ENCODE assay signal across 7 cellular contexts in the genomic region with DNA sequence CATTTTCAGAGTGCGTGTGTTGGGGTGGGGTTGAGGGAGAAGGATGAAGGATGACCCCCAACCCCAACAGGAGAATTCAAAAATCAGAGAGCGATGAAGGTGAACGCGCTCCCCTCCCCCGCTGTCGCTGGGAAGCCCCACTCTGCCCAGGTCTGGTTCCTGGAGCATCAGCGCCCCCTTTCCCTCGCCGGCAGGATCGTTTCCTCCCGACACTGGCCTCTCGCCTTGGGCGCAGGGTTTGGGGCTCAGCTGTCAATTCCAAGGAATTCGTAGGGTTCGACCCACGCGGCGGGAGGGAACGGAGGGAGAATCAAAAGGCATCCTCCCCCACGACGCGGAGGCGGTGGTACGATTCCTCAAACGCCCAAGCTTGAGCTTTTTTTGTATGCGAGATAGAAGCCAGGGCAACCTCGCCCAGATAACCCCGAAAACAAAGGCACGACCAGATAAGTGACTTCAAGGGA. TPM values are rescaled to one million over a fixed set of nuclear protein-coding genes. Genes with fewer than 3 reads are reported as not detected.
A peak's percentile ranks its signal among the peaks of the same experiment; 100 is the strongest.
DNase-seq lines count a peak whose midpoint lies in the region; ATAC-seq and TF ChIP-seq lines count a peak whose summit lies in the region.

No MANE protein-coding gene starts in this region.

- TF ChIP-seq CTCF in GM06990 (IDR thresholded peaks at IDR 0.05; ENCODE audit: insufficient read depth, low read length, poor library complexity, severe bottlenecking) (peak; percentile 75), lower lobe of right lung (IDR thresholded peaks at IDR 0.05) (peak; percentile 60)

- H3K4me3 ChIP-seq in GM06990 (replicated peaks; ENCODE audit: low read depth, low read length) (peak overlapping the region; percentile 49), lower lobe of right lung (peak overlapping the region; percentile 59)

- H3K9me3 Mint-ChIP-seq in stimulated activated naive CD8-positive, alpha-beta T cell treated with anti-CD3 and anti-CD28 coated beads, Interleukin-15, Interleukin-2, amounts not matched to agents 100 ng/mL and 50 ng/mL, for 24 hours = no peaks in the 10 kb centered on the region

- H3K27ac ChIP-seq in lower lobe of right lung = peak overlapping the region; percentile 62

- peaks cover 67% of the 10 kb centered on the region for H3K4me1 ChIP-seq in lower lobe of right lung

- DNase-seq in GM06990 (ENCODE audit: extremely low read depth, insufficient read length) = no peak
- peak; percentile 45 to 68 for DNase-seq in dermis microvascular lymphatic vessel endothelial cell (ENCODE audit: low read depth in 2 of 2)
- peak; percentile 62 for DNase-seq in lower lobe of right lung
- no peak for DNase-seq in DMS114 treated with DMSO at 0.1 percent for 48 hours (lab: John Stamatoyannopoulos, UW; ENCODE audit: unreplicated experiment)

- H3K27me3 ChIP-seq in GM06990 (replicated peaks; ENCODE audit: control insufficient read depth, insufficient read depth, low read length) = peaks cover 9% of the 10 kb centered on the region
- H3K27me3 ChIP-seq in lower lobe of right lung (ENCODE audit: low read depth) = peaks cover 98% of the 10 kb centered on the region

- ATAC-seq in HG02852 (IDR thresholded peaks at IDR 0.05; ENCODE audit: unreplicated experiment) (peak; percentile 61), SK-N-SH treated with all-trans-retinoic acid at 6 μM for 48 hours (peak; percentile 77), lower lobe of right lung (peak; percentile 53 to 59)

- peaks cover 58% of the 10 kb centered on the region for H3K4me1 Mint-ChIP-seq in stimulated activated naive CD8-positive, alpha-beta T cell treated with anti-CD3 and anti-CD28 coated beads, Interleukin-15, Interleukin-2, amounts not matched to agents 100 ng/mL and 50 ng/mL, for 24 hours (ENCODE audit: low read depth)

- peaks cover 85% of the 10 kb centered on the region for H3K27me3 Mint-ChIP-seq in stimulated activated naive CD8-positive, alpha-beta T cell treated with anti-CD3 and anti-CD28 coated beads, Interleukin-15, Interleukin-2, amounts not matched to agents 100 ng/mL and 50 ng/mL, for 24 hours

- intact Hi-C loops in lower lobe of right lung (cut with DNase I) = loop anchor here (10.0 kb wide), 2 partner anchors 313 to 1033 kb away; no protein-coding TSS in a partner anchor

- no peak overlapping the region for H3K27ac Mint-ChIP-seq in stimulated activated naive CD8-positive, alpha-beta T cell treated with anti-CD3 and anti-CD28 coated beads, Interleukin-15, Interleukin-2, amounts not matched to agents 100 ng/mL and 50 ng/mL, for 24 hours

- H3K9me3 ChIP-seq in lower lobe of right lung = no peaks in the 10 kb centered on the region

- peak overlapping the region; percentile 69 for H3K4me3 Mint-ChIP-seq in stimulated activated naive CD8-positive, alpha-beta T cell treated with anti-CD3 and anti-CD28 coated beads, Interleukin-15, Interleukin-2, amounts not matched to agents 100 ng/mL and 50 ng/mL, for 24 hours

- H3K36me3 Mint-ChIP-seq in stimulated activated naive CD8-positive, alpha-beta T cell treated with anti-CD3 and anti-CD28 coated beads, Interleukin-15, Interleukin-2, amounts not matched to agents 100 ng/mL and 50 ng/mL, for 24 hours (ENCODE audit: low read depth) = no peaks in the 10 kb centered on the region

- H3K36me3 ChIP-seq in GM06990 (ENCODE audit: control insufficient read depth, insufficient read depth, low read length) (no peaks in the 10 kb centered on the region), lower lobe of right lung (no peaks in the 10 kb centered on the region)

TF ChIP-seq in SK-N-SH treated with all-trans-retinoic acid at 6 μM for 48 hours, 23 proteins besides CTCF, POLR2A, EP300 and RAD21:
- TF ChIP-seq, protein P1, sequence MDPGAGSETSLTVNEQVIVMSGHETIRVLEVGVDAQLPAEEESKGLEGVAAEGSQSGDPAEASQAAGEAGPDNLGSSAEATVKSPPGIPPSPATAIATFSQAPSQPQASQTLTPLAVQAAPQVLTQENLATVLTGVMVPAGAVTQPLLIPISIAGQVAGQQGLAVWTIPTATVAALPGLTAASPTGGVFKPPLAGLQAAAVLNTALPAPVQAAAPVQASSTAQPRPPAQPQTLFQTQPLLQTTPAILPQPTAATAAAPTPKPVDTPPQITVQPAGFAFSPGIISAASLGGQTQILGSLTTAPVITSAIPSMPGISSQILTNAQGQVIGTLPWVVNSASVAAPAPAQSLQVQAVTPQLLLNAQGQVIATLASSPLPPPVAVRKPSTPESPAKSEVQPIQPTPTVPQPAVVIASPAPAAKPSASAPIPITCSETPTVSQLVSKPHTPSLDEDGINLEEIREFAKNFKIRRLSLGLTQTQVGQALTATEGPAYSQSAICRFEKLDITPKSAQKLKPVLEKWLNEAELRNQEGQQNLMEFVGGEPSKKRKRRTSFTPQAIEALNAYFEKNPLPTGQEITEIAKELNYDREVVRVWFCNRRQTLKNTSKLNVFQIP (CRISPR knock-in tag; IDR thresholded peaks at IDR 0.05; ENCODE audit: borderline replicate concordance, low read depth) = no peak
- TF ChIP-seq ARNTL (CRISPR knock-in tag; IDR thresholded peaks at IDR 0.05; ENCODE audit: borderline replicate concordance, low read depth) (no peak), ZNF8 (CRISPR knock-in tag; IDR thresholded peaks at IDR 0.05) (no peak), ZNF565 (CRISPR knock-in tag; conservative IDR thresholded peaks at IDR 0.05; ENCODE audit: low read depth) (no peak), BACH2 (CRISPR knock-in tag; IDR thresholded peaks at IDR 0.05; ENCODE audit: borderline replicate concordance) (no peak)
- TF ChIP-seq, protein P2, sequence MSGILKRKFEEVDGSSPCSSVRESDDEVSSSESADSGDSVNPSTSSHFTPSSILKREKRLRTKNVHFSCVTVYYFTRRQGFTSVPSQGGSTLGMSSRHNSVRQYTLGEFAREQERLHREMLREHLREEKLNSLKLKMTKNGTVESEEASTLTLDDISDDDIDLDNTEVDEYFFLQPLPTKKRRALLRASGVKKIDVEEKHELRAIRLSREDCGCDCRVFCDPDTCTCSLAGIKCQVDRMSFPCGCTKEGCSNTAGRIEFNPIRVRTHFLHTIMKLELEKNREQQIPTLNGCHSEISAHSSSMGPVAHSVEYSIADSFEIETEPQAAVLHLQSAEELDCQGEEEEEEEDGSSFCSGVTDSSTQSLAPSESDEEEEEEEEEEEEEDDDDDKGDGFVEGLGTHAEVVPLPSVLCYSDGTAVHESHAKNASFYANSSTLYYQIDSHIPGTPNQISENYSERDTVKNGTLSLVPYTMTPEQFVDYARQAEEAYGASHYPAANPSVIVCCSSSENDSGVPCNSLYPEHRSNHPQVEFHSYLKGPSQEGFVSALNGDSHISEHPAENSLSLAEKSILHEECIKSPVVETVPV (CRISPR knock-in tag; IDR thresholded peaks at IDR 0.05) = no peak
- TF ChIP-seq, protein P3, sequence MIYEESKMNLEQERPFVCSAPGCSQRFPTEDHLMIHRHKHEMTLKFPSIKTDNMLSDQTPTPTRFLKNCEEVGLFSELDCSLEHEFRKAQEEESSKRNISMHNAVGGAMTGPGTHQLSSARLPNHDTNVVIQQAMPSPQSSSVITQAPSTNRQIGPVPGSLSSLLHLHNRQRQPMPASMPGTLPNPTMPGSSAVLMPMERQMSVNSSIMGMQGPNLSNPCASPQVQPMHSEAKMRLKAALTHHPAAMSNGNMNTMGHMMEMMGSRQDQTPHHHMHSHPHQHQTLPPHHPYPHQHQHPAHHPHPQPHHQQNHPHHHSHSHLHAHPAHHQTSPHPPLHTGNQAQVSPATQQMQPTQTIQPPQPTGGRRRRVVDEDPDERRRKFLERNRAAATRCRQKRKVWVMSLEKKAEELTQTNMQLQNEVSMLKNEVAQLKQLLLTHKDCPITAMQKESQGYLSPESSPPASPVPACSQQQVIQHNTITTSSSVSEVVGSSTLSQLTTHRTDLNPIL (CRISPR knock-in tag; IDR thresholded peaks at IDR 0.05; ENCODE audit: low read depth) = no peak

RNA-seq across cellular contexts. Expression of a gene that starts 1.0 kb away (rescaled TPM):
- 0.13 and 0.39 TPM in 2 replicates for total RNA-seq in dermis microvascular lymphatic vessel endothelial cell
- 69.5 TPM for total RNA-seq in lower lobe of right lung

Comparison
In these comparisons a context has a peak if more than half of its experiments do, and no peak if none do; other contexts are left out.
1. DNase-seq: peak in dermis microvascular lymphatic vessel endothelial cell (2 of 2) and lower lobe of right lung (single experiment); none in GM06990 (single experiment) and DMS114 treated with DMSO at 0.1 percent for 48 hours (single experiment).
2. RNA of a gene that starts 1.0 kb away (total RNA-seq): 69.5 TPM in lower lobe of right lung (single experiment); 0.13 to 0.39 TPM in dermis microvascular lymphatic vessel endothelial cell; every median in the first group is over 10 times any median in the second.
3. Peak in every context shown above with its lines, with median percentiles within 50 percentile points of each other: ATAC-seq.